Comparison of ENCODE assay signal across 8 cellular contexts in the genomic region with DNA sequence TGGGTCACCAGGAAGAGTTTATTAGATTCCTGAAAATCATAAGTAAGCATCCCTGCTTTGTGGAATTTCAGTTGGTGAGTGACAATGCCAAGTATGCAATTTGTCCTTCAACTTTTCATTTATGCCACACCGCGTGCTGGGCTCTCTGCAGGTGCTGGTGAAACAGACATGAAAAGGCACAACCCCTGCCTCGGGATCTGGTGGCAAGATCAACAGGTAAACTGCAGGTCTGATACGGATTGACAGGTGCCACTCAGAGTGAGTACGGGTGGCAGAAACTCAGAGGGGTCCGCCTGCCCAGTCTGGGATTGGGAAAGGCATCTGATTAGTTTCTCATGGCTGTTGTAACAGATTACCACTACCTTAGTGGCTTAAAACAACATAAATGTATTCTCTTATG.
"Had no signal": no experiment of that assay in that cellular context is flagged by ENCODE, and none has a peak within 500 bp of the region (broad histone marks: within the 10 kb centered on the region; RNA-seq: fewer than 3 reads in every experiment).

No MANE protein-coding gene starts in this region.

- H3K4me3 ChIP-seq: GM23338, K562 had no signal

- FAIRE-seq: H1, H54, HTR-8/SVneo, K562 had no signal

- DNase-seq: H9, HCEC 1CT, IMR-90 had no signal
